Comparison of ENCODE assay signal across 8 cellular contexts in the genomic region with DNA sequence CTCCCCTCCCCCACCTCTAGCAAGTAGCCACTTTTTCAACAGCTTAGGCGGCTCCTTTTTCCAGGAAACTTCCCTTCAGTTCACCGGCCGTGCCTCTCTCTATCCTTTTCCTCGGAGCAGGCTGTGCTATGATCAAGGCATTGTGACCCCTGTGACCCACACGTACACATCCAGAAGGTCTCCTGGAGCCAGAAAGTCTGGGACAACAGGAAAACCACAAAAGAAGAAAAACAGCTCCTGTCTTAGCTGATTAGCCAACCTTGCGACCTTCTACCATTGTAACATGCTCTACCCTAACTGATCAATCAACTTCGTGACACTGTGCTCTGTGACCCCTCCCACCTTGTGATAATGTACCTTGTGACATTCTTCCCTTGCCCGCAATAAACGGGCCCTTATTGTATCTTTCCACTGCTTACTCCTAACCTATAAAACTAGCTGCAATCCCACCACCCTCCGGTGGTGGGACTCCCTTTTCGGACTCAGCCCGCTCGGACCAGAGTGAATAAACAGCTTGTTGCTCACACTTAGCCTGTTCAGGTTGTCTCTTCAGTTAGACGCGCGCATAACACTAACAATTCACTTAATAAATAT. TPM values are rescaled to one million over a fixed set of nuclear protein-coding genes. Genes with fewer than 3 reads are reported as not detected.
DNase-seq lines count a peak whose midpoint lies in the region; ATAC-seq, FAIRE-seq and TF ChIP-seq lines count a peak whose summit lies in the region.

No MANE protein-coding gene starts in this region.

- peak overlapping the region; percentile 95 for H3K4me3 Mint-ChIP-seq in activated naive CD4-positive, alpha-beta T cell treated with anti-CD3 and anti-CD28 coated beads, Interleukin-2, amount 50 U/mL, for 24 hours

- POLR2A ChIA-PET in RWPE1 (lab: Yijun Ruan, JAX; ENCODE audit: low non-redundant PET): no interaction called here

- TF ChIP-seq CTCF in C4-2B (conservative IDR thresholded peaks at IDR 0.05) (no peak; the same call in 1 of the 2 replicates), RWPE1 (conservative IDR thresholded peaks at IDR 0.05; ENCODE audit: low read depth) (0 out of 2 replicates have a peak, but pooled peaks have one; percentile 22), osteoblast (IDR thresholded peaks at IDR 0.05; ENCODE audit: extremely low read depth, low read depth, low read length) (peak; percentile 43)

- FAIRE-seq in GM19239 (lab: Jason Lieb, UNC): peak; percentile 35

- H3K27me3 ChIP-seq in osteoblast (ENCODE audit: insufficient read depth, low read length): no peaks in the 10 kb centered on the region

- H3K79me2 ChIP-seq in osteoblast (ENCODE audit: insufficient read depth, low read length): no peaks in the 10 kb centered on the region

- no peaks in the 10 kb centered on the region for H3K9me3 Mint-ChIP-seq in activated naive CD4-positive, alpha-beta T cell treated with anti-CD3 and anti-CD28 coated beads, Interleukin-2, amount 50 U/mL, for 24 hours

- no peak for ATAC-seq in GM21447 (IDR thresholded peaks at IDR 0.05; ENCODE audit: unreplicated experiment)

- no peaks in the 10 kb centered on the region for H3K9me3 ChIP-seq in osteoblast (ENCODE audit: low read depth, low read length)

- H4K20me1 ChIP-seq in osteoblast (ENCODE audit: insufficient read depth, low read length): peaks cover 3% of the 10 kb centered on the region

- H3K36me3 Mint-ChIP-seq in activated naive CD4-positive, alpha-beta T cell treated with anti-CD3 and anti-CD28 coated beads, Interleukin-2, amount 50 U/mL, for 24 hours: peaks cover 8% of the 10 kb centered on the region

- H3K4me2 ChIP-seq in osteoblast (ENCODE audit: insufficient read depth, low read length): peak overlapping the region; percentile 100

- H2AFZ ChIP-seq in osteoblast (ENCODE audit: low read length): peak overlapping the region; percentile 97

- no peaks in the 10 kb centered on the region for H3K36me3 ChIP-seq in osteoblast (ENCODE audit: insufficient read depth, low read length)

- peaks cover 21% of the 10 kb centered on the region for H3K27me3 Mint-ChIP-seq in activated naive CD4-positive, alpha-beta T cell treated with anti-CD3 and anti-CD28 coated beads, Interleukin-2, amount 50 U/mL, for 24 hours

- H3K4me1 ChIP-seq in osteoblast (ENCODE audit: insufficient read depth, low read length): peaks cover 26% of the 10 kb centered on the region

- CTCF ChIA-PET in RWPE1 (lab: Yijun Ruan, JAX): interaction anchor here (0.7 to 1.0 kb wide), 2 partner anchors 33 to 327 kb away, joined by 3 read pairs; no protein-coding TSS in a partner anchor

- DNase-seq in GM19239 (ENCODE audit: insufficient read length, low spot score): peak; percentile 27
- peak; percentile 97 for DNase-seq in KBM-7
- DNase-seq in RWPE1 (ENCODE audit: low spot score): peak; percentile 32
- DNase-seq in glomerular visceral epithelial cell (ENCODE audit: extremely low spot score): peak; percentile 89
- peak; percentile 93 for DNase-seq in osteoblast (ENCODE audit: insufficient read length, low spot score, missing footprints)

- peak overlapping the region; percentile 94 for H3K4me3 ChIP-seq in osteoblast (ENCODE audit: insufficient read depth, low read length)

- peaks cover 74% of the 10 kb centered on the region for H3K4me1 Mint-ChIP-seq in activated naive CD4-positive, alpha-beta T cell treated with anti-CD3 and anti-CD28 coated beads, Interleukin-2, amount 50 U/mL, for 24 hours

- H3K27ac Mint-ChIP-seq in activated naive CD4-positive, alpha-beta T cell treated with anti-CD3 and anti-CD28 coated beads, Interleukin-2, amount 50 U/mL, for 24 hours: peak overlapping the region; percentile 100

- in situ Hi-C loops in KBM-7 (cut with MboI; ENCODE audit: low pct_unique_long_range_greater_than_20kb, low sequenced_read_pairs): loop anchor here (25.0 kb wide), 1 partner anchor 294 kb away; no protein-coding TSS in a partner anchor

- H3K27ac ChIP-seq in C4-2B: peak overlapping the region; percentile 62
- peak overlapping the region; percentile 27; the same call in 1 of the 2 replicates for H3K27ac ChIP-seq in RWPE1
- peak overlapping the region; percentile 42 for H3K27ac ChIP-seq in osteoblast (ENCODE audit: low read depth, low read length)

RNA-seq across cellular contexts. Expression of a gene that starts 24.2 kb away (rescaled TPM):
- total RNA-seq in osteoblast: 0.88 and 1.1 TPM in 2 replicates

RNA-seq across cellular contexts. Expression of a gene that starts 57.1 kb away (rescaled TPM):
- total RNA-seq in osteoblast: 53.6 and 63.6 TPM in 2 replicates

Comparison
In these comparisons a context has a peak if more than half of its experiments do, and no peak if none do; other contexts are left out.
1. DNase-seq: peak in every context shown above with its lines; median percentile 97 in KBM-7; 93 in osteoblast; 89 in glomerular visceral epithelial cell; 32 in RWPE1; 27 in GM19239.